ENCODE assay signal across 19 cellular contexts in the genomic region with DNA sequence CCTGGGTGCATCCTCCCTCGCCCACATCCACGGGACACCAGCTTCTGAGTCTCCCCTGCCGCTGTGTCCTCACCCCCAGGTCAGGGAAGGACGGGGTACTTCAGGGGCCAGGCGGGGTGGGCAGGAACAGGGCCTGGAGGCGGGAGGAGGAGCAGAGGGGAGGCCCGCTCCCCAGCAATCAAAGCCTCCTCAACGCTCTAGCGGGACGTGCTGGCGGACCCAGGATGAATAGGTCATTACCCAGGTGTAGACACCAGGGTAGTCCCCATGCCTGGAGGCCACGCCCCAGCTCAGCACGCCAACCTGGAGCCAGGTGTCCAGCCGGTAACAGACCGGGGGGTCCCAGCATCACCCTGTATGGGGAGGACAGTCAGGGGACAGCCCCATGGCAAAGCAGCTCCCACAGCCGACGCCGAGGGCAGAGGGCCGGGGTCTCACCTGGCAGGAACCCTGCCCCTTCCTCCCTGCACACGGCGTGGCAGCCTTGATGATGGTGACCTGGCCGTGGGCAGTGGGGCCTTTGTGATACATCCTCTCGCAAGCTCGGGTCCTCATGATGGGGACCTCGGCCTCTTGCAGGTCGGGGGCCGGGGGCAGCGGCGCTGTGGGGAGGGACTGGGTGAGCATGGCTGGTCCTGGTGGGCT. TPM values are rescaled to one million over a fixed set of nuclear protein-coding genes. Genes with fewer than 3 reads are reported as not detected.
DNase-seq lines count a peak whose midpoint lies in the region; ATAC-seq and TF ChIP-seq lines count a peak whose summit lies in the region.
"Had no signal": no experiment of that assay in that cellular context is flagged by ENCODE, and none has a peak within 500 bp of the region (broad histone marks: within the 10 kb centered on the region; RNA-seq: fewer than 3 reads in every experiment).

No MANE protein-coding gene starts in this region.

- peaks cover 11 to 68% (median 31%) of the 10 kb centered on the region in 11 experiments; a peak in 18 of 22 replicates for H3K27me3 ChIP-seq in BLaER1 treated with 17β-estradiol and CSF1 and Interleukin-3, amounts not matched to agents 10 nM and 100 nM
- peaks cover 21% of the 10 kb centered on the region for H3K27me3 ChIP-seq in osteoblast (ENCODE audit: insufficient read depth, low read length)

- H3K4me3 Mint-ChIP-seq in chondrocyte (ENCODE audit: unreplicated experiment) (no peak overlapping the region), type B pancreatic cell (no peak overlapping the region)
- H3K4me3 Mint-ChIP-seq: CD4-positive, CD25-positive, alpha-beta regulatory T cell; CD8-positive, alpha-beta memory T cell; GM23338; H9 had no signal

- no peak overlapping the region for H2AFZ ChIP-seq in osteoblast (ENCODE audit: low read length)
- H2AFZ ChIP-seq: GM23338 had no signal

- no peaks in the 10 kb centered on the region for H3K36me3 Mint-ChIP-seq in chondrocyte (ENCODE audit: low read depth)
- H3K36me3 Mint-ChIP-seq in type B pancreatic cell, result no peaks in the 10 kb centered on the region
- H3K36me3 Mint-ChIP-seq: CD4-positive, CD25-positive, alpha-beta regulatory T cell; CD8-positive, alpha-beta memory T cell had no signal

- H3K4me1 Mint-ChIP-seq in chondrocyte (ENCODE audit: low read depth) (peaks cover 2% of the 10 kb centered on the region), type B pancreatic cell (ENCODE audit: unreplicated experiment) (no peaks in the 10 kb centered on the region)
- H3K4me1 Mint-ChIP-seq: CD4-positive, CD25-positive, alpha-beta regulatory T cell; CD8-positive, alpha-beta memory T cell had no signal

- H3K4me1 ChIP-seq in BLaER1 treated with 17β-estradiol and CSF1 and Interleukin-3, amounts not matched to agents 10 nM and 100 nM, result peaks cover 27 to 71% (median 67%) of the 10 kb centered on the region in 10 experiments
- no peaks in the 10 kb centered on the region for H3K4me1 ChIP-seq in osteoblast (ENCODE audit: insufficient read depth, low read length)

- H3K4me2 ChIP-seq in BLaER1 treated with 17β-estradiol and CSF1 and Interleukin-3, amounts not matched to agents 10 nM and 100 nM, result peak overlapping the region in 10 of 11 experiments; percentile 19 to 97 (median 88); a peak in 19 of 22 replicates
- H3K4me2 ChIP-seq in osteoblast (ENCODE audit: insufficient read depth, low read length), result no peak overlapping the region
- H3K4me2 ChIP-seq: GM23338 had no signal

- H3K27ac Mint-ChIP-seq in chondrocyte (ENCODE audit: unreplicated experiment) (no peak overlapping the region), type B pancreatic cell (no peak overlapping the region)
- H3K27ac Mint-ChIP-seq: CD4-positive, CD25-positive, alpha-beta regulatory T cell; GM23338; H9 had no signal

- H3K27me3 Mint-ChIP-seq in chondrocyte (ENCODE audit: low read depth) (peaks cover 32% of the 10 kb centered on the region), type B pancreatic cell (peaks cover 16% of the 10 kb centered on the region)

- peak overlapping the region in 5 of 11 experiments; percentile 4 to 55 (median 36); a peak in 6 of 22 replicates for H3K9ac ChIP-seq in BLaER1 treated with 17β-estradiol and CSF1 and Interleukin-3, amounts not matched to agents 10 nM and 100 nM

- H3K27ac ChIP-seq in BLaER1 treated with 17β-estradiol and CSF1 and Interleukin-3, amounts not matched to agents 10 nM and 100 nM, result peak overlapping the region in 6 of 11 experiments; percentile 6 to 56 (median 31); a peak in 6 of 22 replicates
- no peak overlapping the region for H3K27ac ChIP-seq in osteoblast (ENCODE audit: low read depth, low read length)

- H3K9me3 ChIP-seq in BLaER1 treated with 17β-estradiol and CSF1 and Interleukin-3, amounts not matched to agents 10 nM and 100 nM (replicated peaks in 1 of 11), result no peaks in the 10 kb centered on the region
- H3K9me3 ChIP-seq in osteoblast (ENCODE audit: low read depth, low read length), result no peaks in the 10 kb centered on the region

- no peaks in the 10 kb centered on the region for H4K20me1 ChIP-seq in BLaER1 treated with 17β-estradiol and CSF1 and Interleukin-3, amounts not matched to agents 10 nM and 100 nM
- H4K20me1 ChIP-seq in osteoblast (ENCODE audit: insufficient read depth, low read length), result no peaks in the 10 kb centered on the region

- no peak for TF ChIP-seq CTCF in chondrocyte (IDR thresholded peaks at IDR 0.05)
- no peak for TF ChIP-seq CTCF in osteoblast (IDR thresholded peaks at IDR 0.05; ENCODE audit: extremely low read depth, low read depth, low read length)
- no peak for TF ChIP-seq CTCF in type B pancreatic cell (conservative IDR thresholded peaks at IDR 0.05)

- H3K9me3 Mint-ChIP-seq in chondrocyte (ENCODE audit: low read depth), result no peaks in the 10 kb centered on the region
- H3K9me3 Mint-ChIP-seq in type B pancreatic cell, result no peaks in the 10 kb centered on the region
- H3K9me3 Mint-ChIP-seq: GM23338, H9 had no signal

- no peaks in the 10 kb centered on the region for H3K79me2 ChIP-seq in osteoblast (ENCODE audit: insufficient read depth, low read length)

- DNase-seq in chondrocyte (ENCODE audit: low spot score) (peak; percentile 91), osteoblast (ENCODE audit: insufficient read length, low spot score, missing footprints) (peak; percentile 76), type B pancreatic cell (ENCODE audit: extremely low spot score, unreplicated experiment) (peak; percentile 67), NCI-H128 (lab: John Stamatoyannopoulos, UW; ENCODE audit: unreplicated experiment) (no peak)
- DNase-seq: AML-193; C1 segment of cervical spinal cord; CD4-positive, CD25-positive, alpha-beta regulatory T cell; CD8-positive, alpha-beta memory T cell; DMS153; DMS79; GDM1; H9; KG1 had no signal

- no peak overlapping the region for H3K4me3 ChIP-seq in BLaER1 treated with 17β-estradiol and CSF1 and Interleukin-3, amounts not matched to agents 10 nM and 100 nM
- no peak overlapping the region for H3K4me3 ChIP-seq in osteoblast (ENCODE audit: insufficient read depth, low read length)
- H3K4me3 ChIP-seq: GM23338 had no signal

- ATAC-seq in GM19328 (IDR thresholded peaks at IDR 0.05; ENCODE audit: unreplicated experiment) (no peak), HG03354 (IDR thresholded peaks at IDR 0.05; ENCODE audit: poor library complexity, severe bottlenecking, unreplicated experiment) (no peak)
- ATAC-seq: GM23338 had no signal

- no peaks in the 10 kb centered on the region for H3K36me3 ChIP-seq in BLaER1 treated with 17β-estradiol and CSF1 and Interleukin-3, amounts not matched to agents 10 nM and 100 nM
- no peaks in the 10 kb centered on the region for H3K36me3 ChIP-seq in osteoblast (ENCODE audit: insufficient read depth, low read length)

RNA-seq across cellular contexts. Expression of a gene that starts 24.2 kb away (rescaled TPM):
- total RNA-seq in chondrocyte (not detected in 3 replicates), osteoblast (not detected in 2 replicates), type B pancreatic cell (ENCODE audit: low replicate concordance) (not detected in 2 replicates)
- total RNA-seq: CD4-positive, CD25-positive, alpha-beta regulatory T cell; CD8-positive, alpha-beta memory T cell; Daoy; H9; HT-29 had no signal

RNA-seq across cellular contexts. Expression of a gene that starts 29.4 kb away (rescaled TPM):
- total RNA-seq in chondrocyte (97.9 to 110 TPM (median 105 TPM) in 3 replicates), osteoblast (37.1 and 49.2 TPM in 2 replicates), type B pancreatic cell (ENCODE audit: low replicate concordance) (157 and 170 TPM in 2 replicates)

RNA-seq across cellular contexts. Expression of a gene that starts 39.6 kb away (rescaled TPM):
- total RNA-seq in chondrocyte (not detected in 3 replicates), osteoblast (not detected in 2 replicates), type B pancreatic cell (ENCODE audit: low replicate concordance) (not detected in 2 replicates)
- total RNA-seq: CD4-positive, CD25-positive, alpha-beta regulatory T cell; CD8-positive, alpha-beta memory T cell; Daoy; GM23338; H9; HT-29 had no signal

RNA-seq across cellular contexts. Expression of a gene that starts 50.1 kb away (rescaled TPM):
- total RNA-seq in chondrocyte (not detected in 3 replicates), osteoblast (not detected in 2 replicates), type B pancreatic cell (ENCODE audit: low replicate concordance) (not detected in 2 replicates)
- total RNA-seq: CD4-positive, CD25-positive, alpha-beta regulatory T cell; CD8-positive, alpha-beta memory T cell; Daoy; GM23338; H9; HT-29 had no signal

RNA-seq across cellular contexts. Expression of a gene that starts 53.4 kb away (rescaled TPM):
- 0.36 to 1.7 TPM (median 1.5 TPM) in 3 replicates for total RNA-seq in chondrocyte
- under 0.01 and 0.29 TPM in 2 replicates for total RNA-seq in osteoblast
- 5.0 and 6.9 TPM in 2 replicates for total RNA-seq in type B pancreatic cell (ENCODE audit: low replicate concordance)
